Comparison of ENCODE assay signal across 1 cellular context in the genomic region with DNA sequence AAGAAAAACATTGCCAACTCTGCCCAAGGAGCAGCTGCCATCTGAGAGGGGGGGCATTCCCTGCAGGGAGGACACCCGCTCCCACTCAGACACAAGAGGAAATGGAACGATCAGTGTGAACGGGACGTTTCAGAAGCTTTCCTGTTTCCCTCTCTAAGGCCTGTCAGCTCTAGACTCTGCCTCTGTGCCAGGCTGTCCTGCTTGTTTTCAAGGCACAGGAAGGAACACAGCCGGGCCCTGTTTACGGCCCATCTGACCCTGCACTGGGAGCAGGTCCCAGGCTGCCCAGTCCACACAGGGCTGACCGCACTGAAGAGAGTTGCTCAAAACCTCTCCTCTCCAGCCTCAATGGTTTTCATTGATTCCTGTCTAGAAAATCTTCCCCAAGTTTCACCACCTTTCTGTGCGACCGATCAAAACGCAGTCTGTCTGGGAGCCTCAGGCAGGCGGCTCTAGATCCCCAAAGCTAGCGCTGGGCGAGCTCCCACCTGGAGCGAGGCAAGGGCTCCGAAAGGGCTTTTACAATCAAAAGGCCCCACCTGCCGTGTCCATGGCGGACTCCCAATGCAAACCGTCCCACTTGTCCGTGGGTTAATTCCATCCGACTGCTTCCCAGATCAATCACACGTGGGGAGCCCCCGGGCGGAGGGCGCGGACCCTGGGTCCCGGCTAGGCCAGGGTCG.
TF ChIP-seq lines count a peak whose summit lies in the region.

No MANE protein-coding gene starts in this region.

TF ChIP-seq in A549, 52 proteins besides CTCF, POLR2A, EP300 and RAD21 (continued from another document):
- TF ChIP-seq HOXA7 (CRISPR knock-in tag; IDR thresholded peaks at IDR 0.05) (no peak), CBX8 (IDR thresholded peaks at IDR 0.05) (no peak), ZFP36 (IDR thresholded peaks at IDR 0.05; ENCODE audit: borderline replicate concordance, partially characterized antibody) (no peak), JUN (IDR thresholded peaks at IDR 0.05) (no peak), PHF8 (IDR thresholded peaks at IDR 0.05; ENCODE audit: borderline replicate concordance, low read depth) (no peak), CHD2 (IDR thresholded peaks at IDR 0.05; ENCODE audit: low read length, partially characterized antibody) (no peak), FOXS1 (CRISPR knock-in tag; IDR thresholded peaks at IDR 0.05) (no peak)
